Comparison of ENCODE assay signal across 9 cellular contexts in genomic region chr1:228478912-228479665, GRCh38. TPM values are rescaled to one million over a fixed set of nuclear protein-coding genes. Genes with fewer than 3 reads are reported as not detected.
A peak's percentile ranks its signal among the peaks of the same experiment; 100 is the strongest.
DNase-seq lines count a peak whose midpoint lies in the region; ATAC-seq, FAIRE-seq and TF ChIP-seq lines count a peak whose summit lies in the region.
"Had no signal": no experiment of that assay in that cellular context is flagged by ENCODE, and none has a peak within 500 bp of the region (broad histone marks: within the 10 kb centered on the region; RNA-seq: fewer than 3 reads in every experiment).

No MANE protein-coding gene starts in this region.

- peak overlapping the region; percentile 69 for H2AFZ ChIP-seq in GM12878 (ENCODE audit: control insufficient read depth, low read depth, low read length)

- H3K27me3 Mint-ChIP-seq in activated T-cell treated with anti-CD3 and anti-CD28 coated beads, Interleukin-2, amount 50 U/mL, for 24 hours = no peaks in the 10 kb centered on the region
- H3K27me3 Mint-ChIP-seq in stimulated activated naive CD8-positive, alpha-beta T cell treated with anti-CD3 and anti-CD28 coated beads, Interleukin-15, Interleukin-2, amounts not matched to agents 100 ng/mL and 50 ng/mL, for 24 hours = no peaks in the 10 kb centered on the region
- no peaks in the 10 kb centered on the region for H3K27me3 Mint-ChIP-seq in Caco-2 (ENCODE audit: insufficient read depth, unreplicated experiment)

- CTCF ChIA-PET in GM12878 (lab: Yijun Ruan, JAX) (interaction anchor here (0.6 to 0.8 kb wide), 2 partner anchors 22 to 1637 kb away, joined by 4 to 5 read pairs; no protein-coding TSS in a partner anchor), Caco-2 (lab: Charles Lee) (interaction anchor here (0.6 to 0.7 kb wide), 2 partner anchors 12 to 22 kb away, joined by 5 read pairs; no protein-coding TSS in a partner anchor)

- H3K4me3 ChIP-seq in HUES6 (ENCODE audit: low read depth, low read length) (peak overlapping the region; percentile 1), GM12878 (peak overlapping the region; percentile 30; the same call in 1 of the 2 replicates), Caco-2 (ENCODE audit: low read depth, low read length) (no peak overlapping the region)

- in situ Hi-C loops in GM12878 (cut with MboI) = no loop called here

- H3K4me2 ChIP-seq in GM12878 (ENCODE audit: control insufficient read depth, insufficient read depth) = peak overlapping the region; percentile 74

- BruUV-seq in GM12878 (replicated peaks; lab: Mats Ljungman, UMichigan) = no TSS peak
- BruUV-seq in Caco-2 (replicated peaks; lab: Mats Ljungman, UMichigan) = no TSS peak

- SMC1A ChIA-PET in GM12878 (lab: Charles Lee; ENCODE audit: uncharacterized antibody, unreplicated experiment) = interaction anchor here (1.0 kb wide), 1 partner anchor 22 kb away, joined by 5 read pairs; no protein-coding TSS in a partner anchor

- POLR2A ChIA-PET in GM12878 (lab: Charles Lee) (interaction anchor here (1.0 kb wide), 1 partner anchor 20 kb away, joined by 4 read pairs; no protein-coding TSS in a partner anchor), Caco-2 (lab: Charles Lee) (interaction anchor here (0.6 kb wide), 1 partner anchor 480 kb away, joined by 3 read pairs; no protein-coding TSS in a partner anchor)

- RAD21 ChIA-PET in GM12878 (lab: Charles Lee; ENCODE audit: unreplicated experiment) = no interaction called here

- WGBS in GM12878 (ENCODE audit: insufficient coverage, insufficient replicate concordance, low lambda C conversion rate, missing lambda C conversion rate) = 36% methylated on average over 8 of the region's 9 CpGs

- H3K9me3 Mint-ChIP-seq in activated T-cell treated with anti-CD3 and anti-CD28 coated beads, Interleukin-2, amount 50 U/mL, for 24 hours = no peaks in the 10 kb centered on the region
- H3K9me3 Mint-ChIP-seq in stimulated activated naive CD8-positive, alpha-beta T cell treated with anti-CD3 and anti-CD28 coated beads, Interleukin-15, Interleukin-2, amounts not matched to agents 100 ng/mL and 50 ng/mL, for 24 hours = no peaks in the 10 kb centered on the region
- H3K9me3 Mint-ChIP-seq in Caco-2 (ENCODE audit: unreplicated experiment) = no peaks in the 10 kb centered on the region

- H3K27me3 ChIP-seq in HUES6 (ENCODE audit: control insufficient read depth, insufficient read depth, low read length) (no peaks in the 10 kb centered on the region), GM12878 (replicated peaks in 1 of 2; ENCODE audit: control insufficient read depth in 2 of 2, insufficient read depth in 2 of 2, low read length in 1 of 2) (no peaks in the 10 kb centered on the region), Caco-2 (replicated peaks; ENCODE audit: control insufficient read depth, insufficient read depth, low read length) (no peaks in the 10 kb centered on the region)

- peaks cover 27% of the 10 kb centered on the region for H3K4me1 Mint-ChIP-seq in activated T-cell treated with anti-CD3 and anti-CD28 coated beads, Interleukin-2, amount 50 U/mL, for 24 hours (ENCODE audit: low read depth)
- H3K4me1 Mint-ChIP-seq in stimulated activated naive CD8-positive, alpha-beta T cell treated with anti-CD3 and anti-CD28 coated beads, Interleukin-15, Interleukin-2, amounts not matched to agents 100 ng/mL and 50 ng/mL, for 24 hours (ENCODE audit: low read depth) = peaks cover 33% of the 10 kb centered on the region
- H3K4me1 Mint-ChIP-seq in Caco-2 (ENCODE audit: low read depth, unreplicated experiment) = peaks cover 17% of the 10 kb centered on the region

- no peak for TF ChIP-seq CTCF in GM12878 (IDR thresholded peaks at IDR 0.05 in 2 of 3, conservative IDR thresholded peaks at IDR 0.05 in 1 of 3; ENCODE audit: control insufficient read depth in 2 of 3, extremely low read depth in 1 of 3, insufficient read depth in 1 of 3, low read depth in 3 of 3, low read length in 3 of 3)
- no peak for TF ChIP-seq CTCF in Caco-2 (IDR thresholded peaks at IDR 0.05; ENCODE audit: insufficient read depth in 1 of 2, low read depth in 1 of 2, low read length in 1 of 2, severe bottlenecking in 1 of 2, unreplicated experiment in 1 of 2)

- no peaks in the 10 kb centered on the region for H4K20me1 ChIP-seq in GM12878 (ENCODE audit: control insufficient read depth, insufficient read depth)

- no peak for TF ChIP-seq EP300 in GM12878 (IDR thresholded peaks at IDR 0.05; ENCODE audit: borderline replicate concordance in 1 of 2, control insufficient read depth in 1 of 2, low read depth in 2 of 2, low read length in 2 of 2)

- intact Hi-C loops in GM12878 (cut with micrococcal nuclease; ENCODE audit: unreplicated experiment) = no loop called here
- intact Hi-C loops in Caco-2 (cut with micrococcal nuclease; ENCODE audit: unreplicated experiment) = no loop called here

- H3K9ac ChIP-seq in HUES6 (ENCODE audit: low read length) = peak overlapping the region; percentile 59
- peak overlapping the region; percentile 20; the same call in 1 of the 2 replicates for H3K9ac ChIP-seq in GM12878 (ENCODE audit: control insufficient read depth, insufficient read depth, low read length)

- no peak overlapping the region for H3K4me3 Mint-ChIP-seq in activated T-cell treated with anti-CD3 and anti-CD28 coated beads, Interleukin-2, amount 50 U/mL, for 24 hours
- H3K4me3 Mint-ChIP-seq in stimulated activated naive CD8-positive, alpha-beta T cell treated with anti-CD3 and anti-CD28 coated beads, Interleukin-15, Interleukin-2, amounts not matched to agents 100 ng/mL and 50 ng/mL, for 24 hours = peak overlapping the region; percentile 26
- H3K4me3 Mint-ChIP-seq in Caco-2 (ENCODE audit: unreplicated experiment) = no peak overlapping the region

- H3K36me3 Mint-ChIP-seq in activated T-cell treated with anti-CD3 and anti-CD28 coated beads, Interleukin-2, amount 50 U/mL, for 24 hours (ENCODE audit: low read depth) = no peaks in the 10 kb centered on the region
- H3K36me3 Mint-ChIP-seq in stimulated activated naive CD8-positive, alpha-beta T cell treated with anti-CD3 and anti-CD28 coated beads, Interleukin-15, Interleukin-2, amounts not matched to agents 100 ng/mL and 50 ng/mL, for 24 hours (ENCODE audit: low read depth) = no peaks in the 10 kb centered on the region
- H3K36me3 Mint-ChIP-seq in Caco-2 (ENCODE audit: insufficient read depth, unreplicated experiment) = no peaks in the 10 kb centered on the region

- H3K79me2 ChIP-seq in GM12878 (ENCODE audit: control insufficient read depth, insufficient read depth, low read length) = no peaks in the 10 kb centered on the region

- H3K9me3 ChIP-seq in HUES6 (ENCODE audit: control insufficient read depth, insufficient read depth, low read depth, low read length) = no peaks in the 10 kb centered on the region
- no peaks in the 10 kb centered on the region for H3K9me3 ChIP-seq in GM12878 (replicated peaks; ENCODE audit: control insufficient read depth, insufficient read depth, low read length)
- no peaks in the 10 kb centered on the region for H3K9me3 ChIP-seq in Caco-2

- TF ChIP-seq RAD21 in GM12878 (IDR thresholded peaks at IDR 0.05; ENCODE audit: insufficient read depth, low read depth, low read length) = peak; percentile 14; the same call in 1 of the 2 replicates

- FAIRE-seq in GM12878 (lab: Jason Lieb, UNC) = no peak

- H3K27ac ChIP-seq in HUES6 (ENCODE audit: low read depth, low read length) = peak overlapping the region; percentile 88
- peak overlapping the region; percentile 70 for H3K27ac ChIP-seq in GM12878 (ENCODE audit: control insufficient read depth, insufficient read depth)

- no peak for DNase-seq in activated T-cell treated with anti-CD3 and anti-CD28 coated beads, Interleukin-2, amount 50 U/mL, for 24 hours
- no peak for DNase-seq in activated T-cell treated with anti-CD3 and anti-CD28 coated beads for 4 hours
- DNase-seq in GM12878 (ENCODE audit: low read depth, low spot score) = no peak
- DNase-seq in Caco-2 = no peak
- no peak for DNase-seq in NCI-H1930 (lab: John Stamatoyannopoulos, UW)

- TF ChIP-seq POLR2A in GM12878 (IDR thresholded peaks at IDR 0.05; ENCODE audit: low read depth, low read length) = no peak

- peaks cover 45% of the 10 kb centered on the region for H3K4me1 ChIP-seq in HUES6 (ENCODE audit: control insufficient read depth, insufficient read depth, low read length)
- H3K4me1 ChIP-seq in GM12878 (ENCODE audit: control insufficient read depth, insufficient read depth, low read length) = peaks cover 22% of the 10 kb centered on the region
- H3K4me1 ChIP-seq in Caco-2 = peaks cover 13% of the 10 kb centered on the region

- H3K36me3 ChIP-seq in HUES6 (ENCODE audit: control insufficient read depth, insufficient read depth, low read length) = no peaks in the 10 kb centered on the region
- H3K36me3 ChIP-seq in GM12878 (ENCODE audit: control insufficient read depth in 2 of 2, insufficient read depth in 2 of 2, low read length in 1 of 2) = no peaks in the 10 kb centered on the region
- H3K36me3 ChIP-seq in Caco-2 (ENCODE audit: control insufficient read depth, insufficient read depth, low read length) = no peaks in the 10 kb centered on the region

- peak; percentile 75 for ATAC-seq in GM12878
- ATAC-seq in HG03139 (IDR thresholded peaks at IDR 0.05; ENCODE audit: unreplicated experiment) = no peak
- ATAC-seq: HCT116 had no signal

- peak overlapping the region; percentile 69 for H3K27ac Mint-ChIP-seq in activated T-cell treated with anti-CD3 and anti-CD28 coated beads, Interleukin-2, amount 50 U/mL, for 24 hours
- peak overlapping the region; percentile 83 for H3K27ac Mint-ChIP-seq in stimulated activated naive CD8-positive, alpha-beta T cell treated with anti-CD3 and anti-CD28 coated beads, Interleukin-15, Interleukin-2, amounts not matched to agents 100 ng/mL and 50 ng/mL, for 24 hours
- H3K27ac Mint-ChIP-seq in Caco-2 (ENCODE audit: unreplicated experiment) = no peak overlapping the region

TF ChIP-seq in GM12878, 131 proteins besides CTCF, POLR2A, EP300 and RAD21 (continues in another document):
- peak; percentile 96 for TF ChIP-seq RUNX3 (IDR thresholded peaks at IDR 0.05; ENCODE audit: low read length)

RNA-seq across cellular contexts. Expression of gene RNF187, which starts 8.1 kb away (rescaled TPM):
- 14.5 and 16.0 TPM in 2 replicates for total RNA-seq in GM12878 (2013; cell fraction: nucleolus; rRNA removed)
- total RNA-seq in GM12878 (2014; rRNA removed) (27.1 and 40.0 TPM in 2 replicates), GM12878 (2014; rRNA removed; fragmentation: Illumina TruSeq; extraction: Trizol) (30.5 and 31.8 TPM in 2 replicates), GM12878 (2021) (116 and 125 TPM in 2 replicates), Caco-2 (2022) (128 and 164 TPM in 2 replicates)
- 21.0 TPM for polyA plus RNA-seq in GM12878 (2011; ENCODE audit: low read depth)
- polyA plus RNA-seq in GM12878 (2011; rRNA removed) (48.3 and 60.6 TPM in 2 replicates), GM12878 (2014; fragmentation: Illumina TruSeq; extraction: Trizol) (15.3 and 37.7 TPM in 2 replicates), GM12878 (2014; fragmentation: Nextera tagmentation; extraction: Ambion mirVana) (1 to 10 TPM; 2.6 to 9.7 TPM), GM12878 (2014; rRNA removed) (41.9 and 45.3 TPM in 2 replicates), GM12878 (2016; fragmentation: Nextera tagmentation; extraction: Ambion mirVana) (10 to 100 TPM in 1 of 2 experiments, 1 to 10 TPM in 1; 9.9 to 14.5 TPM)
- 75.9 and 79.5 TPM in 2 replicates for polyA plus RNA-seq in GM12878 (2011; cell fraction: cytosol; rRNA removed)
- polyA plus RNA-seq in GM12878 (2011; cell fraction: nucleus; rRNA removed) = 44.3 and 49.0 TPM in 2 replicates
- 53.3 and 70.1 TPM in 2 replicates for polyA plus RNA-seq in GM12878 (2012)
- polyA minus RNA-seq in GM12878 (2011; rRNA and poly(A)+ RNA removed) = 36.0 and 60.5 TPM in 2 replicates
- polyA minus RNA-seq in GM12878 (2011; cell fraction: cytosol; rRNA and poly(A)+ RNA removed) = 27.3 and 34.6 TPM in 2 replicates
- 9.1 and 16.1 TPM in 2 replicates for polyA minus RNA-seq in GM12878 (2011; cell fraction: nucleus; rRNA and poly(A)+ RNA removed)
